1 cellular context compared by ENCODE assay signal in genomic region chr5:178859625-178860521, GRCh38.
TF ChIP-seq lines count a peak whose summit lies in the region.

ZNF354B (plus strand) TSS chr5:178859953; CDS start chr5:178861048, 1,095 bp downstream.

TF ChIP-seq in HepG2, 621 proteins besides CTCF, POLR2A, EP300 and RAD21 (continued from another document and continues in another):
- TF ChIP-seq GMEB1 (CRISPR knock-in tag; IDR thresholded peaks at IDR 0.05; ENCODE audit: borderline replicate concordance), result peak; percentile 87
- TF ChIP-seq ZNF598 (CRISPR knock-in tag; IDR thresholded peaks at IDR 0.05; ENCODE audit: borderline replicate concordance), result peak; percentile 28; the same call in 1 of the 2 replicates
- TF ChIP-seq ZNF460 (CRISPR knock-in tag; IDR thresholded peaks at IDR 0.05; ENCODE audit: borderline replicate concordance), result peak; percentile 96
- TF ChIP-seq BRCA1 (CRISPR knock-in tag; IDR thresholded peaks at IDR 0.05), result no peak
- peak; percentile 86 for TF ChIP-seq ZBTB10 (CRISPR knock-in tag; IDR thresholded peaks at IDR 0.05; ENCODE audit: borderline replicate concordance)
- no peak for TF ChIP-seq SNAPC5 (CRISPR knock-in tag; IDR thresholded peaks at IDR 0.05; ENCODE audit: borderline replicate concordance)
- TF ChIP-seq KAT7 (CRISPR knock-in tag; IDR thresholded peaks at IDR 0.05; ENCODE audit: borderline replicate concordance), result 0 out of 2 replicates have a peak, but pooled peaks have one; percentile 46
- TF ChIP-seq BRD4 (CRISPR knock-in tag; IDR thresholded peaks at IDR 0.05), result peak; percentile 64; the same call in 1 of the 2 replicates
- peak; percentile 77; the same call in 1 of the 2 replicates for TF ChIP-seq ZNF274 (CRISPR knock-in tag; IDR thresholded peaks at IDR 0.05)
- TF ChIP-seq REXO4 (CRISPR knock-in tag; IDR thresholded peaks at IDR 0.05; ENCODE audit: borderline replicate concordance), result no peak
- TF ChIP-seq, protein P1, sequence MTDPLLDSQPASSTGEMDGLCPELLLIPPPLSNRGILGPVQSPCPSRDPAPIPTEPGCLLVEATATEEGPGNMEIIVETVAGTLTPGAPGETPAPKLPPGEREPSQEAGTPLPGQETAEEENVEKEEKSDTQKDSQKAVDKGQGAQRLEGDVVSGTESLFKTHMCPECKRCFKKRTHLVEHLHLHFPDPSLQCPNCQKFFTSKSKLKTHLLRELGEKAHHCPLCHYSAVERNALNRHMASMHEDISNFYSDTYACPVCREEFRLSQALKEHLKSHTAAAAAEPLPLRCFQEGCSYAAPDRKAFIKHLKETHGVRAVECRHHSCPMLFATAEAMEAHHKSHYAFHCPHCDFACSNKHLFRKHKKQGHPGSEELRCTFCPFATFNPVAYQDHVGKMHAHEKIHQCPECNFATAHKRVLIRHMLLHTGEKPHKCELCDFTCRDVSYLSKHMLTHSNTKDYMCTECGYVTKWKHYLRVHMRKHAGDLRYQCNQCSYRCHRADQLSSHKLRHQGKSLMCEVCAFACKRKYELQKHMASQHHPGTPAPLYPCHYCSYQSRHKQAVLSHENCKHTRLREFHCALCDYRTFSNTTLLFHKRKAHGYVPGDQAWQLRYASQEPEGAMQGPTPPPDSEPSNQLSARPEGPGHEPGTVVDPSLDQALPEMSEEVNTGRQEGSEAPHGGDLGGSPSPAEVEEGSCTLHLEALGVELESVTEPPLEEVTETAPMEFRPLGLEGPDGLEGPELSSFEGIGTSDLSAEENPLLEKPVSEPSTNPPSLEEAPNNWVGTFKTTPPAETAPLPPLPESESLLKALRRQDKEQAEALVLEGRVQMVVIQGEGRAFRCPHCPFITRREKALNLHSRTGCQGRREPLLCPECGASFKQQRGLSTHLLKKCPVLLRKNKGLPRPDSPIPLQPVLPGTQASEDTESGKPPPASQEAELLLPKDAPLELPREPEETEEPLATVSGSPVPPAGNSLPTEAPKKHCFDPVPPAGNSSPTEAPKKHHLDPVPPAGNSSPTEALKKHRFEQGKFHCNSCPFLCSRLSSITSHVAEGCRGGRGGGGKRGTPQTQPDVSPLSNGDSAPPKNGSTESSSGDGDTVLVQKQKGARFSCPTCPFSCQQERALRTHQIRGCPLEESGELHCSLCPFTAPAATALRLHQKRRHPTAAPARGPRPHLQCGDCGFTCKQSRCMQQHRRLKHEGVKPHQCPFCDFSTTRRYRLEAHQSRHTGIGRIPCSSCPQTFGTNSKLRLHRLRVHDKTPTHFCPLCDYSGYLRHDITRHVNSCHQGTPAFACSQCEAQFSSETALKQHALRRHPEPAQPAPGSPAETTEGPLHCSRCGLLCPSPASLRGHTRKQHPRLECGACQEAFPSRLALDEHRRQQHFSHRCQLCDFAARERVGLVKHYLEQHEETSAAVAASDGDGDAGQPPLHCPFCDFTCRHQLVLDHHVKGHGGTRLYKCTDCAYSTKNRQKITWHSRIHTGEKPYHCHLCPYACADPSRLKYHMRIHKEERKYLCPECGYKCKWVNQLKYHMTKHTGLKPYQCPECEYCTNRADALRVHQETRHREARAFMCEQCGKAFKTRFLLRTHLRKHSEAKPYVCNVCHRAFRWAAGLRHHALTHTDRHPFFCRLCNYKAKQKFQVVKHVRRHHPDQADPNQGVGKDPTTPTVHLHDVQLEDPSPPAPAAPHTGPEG (CRISPR knock-in tag; IDR thresholded peaks at IDR 0.05), result peak; percentile 71; the same call in 1 of the 2 replicates
- TF ChIP-seq HMGXB3 (CRISPR knock-in tag; IDR thresholded peaks at IDR 0.05; ENCODE audit: borderline replicate concordance), result peak; percentile 68; the same call in 1 of the 2 replicates
- TF ChIP-seq ZC3H4 (CRISPR knock-in tag; IDR thresholded peaks at IDR 0.05; ENCODE audit: borderline replicate concordance), result no peak
- peak; percentile 65; the same call in 1 of the 2 replicates for TF ChIP-seq ZNF800 (CRISPR knock-in tag; IDR thresholded peaks at IDR 0.05)
- peak; percentile 66; the same call in 1 of the 2 replicates for TF ChIP-seq E2F5 (CRISPR knock-in tag; conservative IDR thresholded peaks at IDR 0.05)
- 0 out of 2 replicates have a peak, but pooled peaks have one; percentile 12 for TF ChIP-seq SOX5 (CRISPR knock-in tag; IDR thresholded peaks at IDR 0.05; ENCODE audit: borderline replicate concordance)
- no peak for TF ChIP-seq NFIC (IDR thresholded peaks at IDR 0.05; ENCODE audit: low read length)
- TF ChIP-seq ZFP36L1 (CRISPR knock-in tag; IDR thresholded peaks at IDR 0.05), result 0 out of 2 replicates have a peak, but pooled peaks have one; percentile 28
- peak; percentile 87 for TF ChIP-seq SAP130 (CRISPR knock-in tag; IDR thresholded peaks at IDR 0.05; ENCODE audit: low read depth)
- TF ChIP-seq GATA4 (IDR thresholded peaks at IDR 0.05; ENCODE audit: borderline replicate concordance, low read depth), result peak; percentile 20; the same call in 1 of the 2 replicates
- TF ChIP-seq ISL2 (CRISPR knock-in tag; IDR thresholded peaks at IDR 0.05), result peak; percentile 80
- no peak for TF ChIP-seq FOXA1 (IDR thresholded peaks at IDR 0.05)
- TF ChIP-seq FOXA1 (CRISPR knock-in tag; IDR thresholded peaks at IDR 0.05), result peak; percentile 8; the same call in 1 of the 2 replicates
- TF ChIP-seq, protein P2, sequence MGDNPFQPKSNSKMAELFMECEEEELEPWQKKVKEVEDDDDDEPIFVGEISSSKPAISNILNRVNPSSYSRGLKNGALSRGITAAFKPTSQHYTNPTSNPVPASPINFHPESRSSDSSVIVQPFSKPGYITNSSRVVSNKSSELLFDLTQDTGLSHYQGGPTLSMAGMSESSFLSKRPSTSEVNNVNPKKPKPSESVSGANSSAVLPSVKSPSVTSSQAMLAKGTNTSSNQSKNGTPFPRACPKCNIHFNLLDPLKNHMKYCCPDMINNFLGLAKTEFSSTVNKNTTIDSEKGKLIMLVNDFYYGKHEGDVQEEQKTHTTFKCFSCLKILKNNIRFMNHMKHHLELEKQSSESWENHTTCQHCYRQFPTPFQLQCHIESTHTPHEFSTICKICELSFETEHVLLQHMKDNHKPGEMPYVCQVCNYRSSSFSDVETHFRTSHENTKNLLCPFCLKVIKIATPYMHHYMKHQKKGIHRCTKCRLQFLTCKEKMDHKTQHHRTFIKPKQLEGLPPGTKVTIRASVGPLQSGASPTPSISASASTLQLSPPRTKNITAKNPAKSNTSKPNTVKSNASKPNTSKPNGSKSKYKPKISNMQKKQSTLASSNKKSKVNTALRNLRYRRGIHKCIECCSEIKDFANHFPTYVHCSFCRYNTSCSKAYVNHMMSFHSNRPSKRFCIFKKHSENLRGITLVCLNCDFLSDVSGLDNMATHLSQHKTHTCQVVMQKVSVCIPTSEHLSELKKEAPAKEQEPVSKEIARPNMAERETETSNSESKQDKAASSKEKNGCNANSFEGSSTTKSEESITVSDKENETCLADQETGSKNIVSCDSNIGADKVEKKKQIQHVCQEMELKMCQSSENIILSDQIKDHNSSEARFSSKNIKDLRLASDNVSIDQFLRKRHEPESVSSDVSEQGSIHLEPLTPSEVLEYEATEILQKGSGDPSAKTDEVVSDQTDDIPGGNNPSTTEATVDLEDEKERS (CRISPR knock-in tag; IDR thresholded peaks at IDR 0.05), result 0 out of 2 replicates have a peak, but pooled peaks have one; percentile 37
- TF ChIP-seq GPBP1L1 (CRISPR knock-in tag; IDR thresholded peaks at IDR 0.05), result no peak
- TF ChIP-seq AHR (CRISPR knock-in tag; IDR thresholded peaks at IDR 0.05), result 0 out of 2 replicates have a peak, but pooled peaks have one; percentile 50
- TF ChIP-seq SYNCRIP (IDR thresholded peaks at IDR 0.05; ENCODE audit: insufficient read depth, low read depth, low read length), result no peak
- TF ChIP-seq ZNF292 (CRISPR knock-in tag; IDR thresholded peaks at IDR 0.05; ENCODE audit: borderline replicate concordance, low read depth), result no peak
- no peak for TF ChIP-seq ZNF816 (CRISPR knock-in tag; IDR thresholded peaks at IDR 0.05; ENCODE audit: borderline replicate concordance)
